ENCODE assay signal across 16 cellular contexts in genomic region chr11:87443707-87444106, GRCh38.
DNase-seq lines count a peak whose midpoint lies in the region; ATAC-seq, FAIRE-seq and TF ChIP-seq lines count a peak whose summit lies in the region.
"Had no signal": no experiment of that assay in that cellular context is flagged by ENCODE, and none has a peak within 500 bp of the region (broad histone marks: within the 10 kb centered on the region; RNA-seq: fewer than 3 reads in every experiment).

No MANE protein-coding gene starts in this region.

- H3K4me3 ChIP-seq in astrocyte (ENCODE audit: insufficient read depth, low read depth, low read length) (no peak overlapping the region), neural cell (ENCODE audit: low read length) (no peak overlapping the region), pancreas (no peak overlapping the region), suprapubic skin (no peak overlapping the region)
- H3K4me3 ChIP-seq: BLaER1 treated with 17β-estradiol and CSF1 and Interleukin-3, amounts not matched to agents 10 nM and 100 nM; GM23248; HAP-1 had no signal

- TF ChIP-seq CTCF in astrocyte (IDR thresholded peaks at IDR 0.05; ENCODE audit: insufficient read depth, low read depth, low read length) = no peak
- TF ChIP-seq CTCF in neural cell (IDR thresholded peaks at IDR 0.05; ENCODE audit: poor library complexity, severe bottlenecking) = no peak
- no peak for TF ChIP-seq CTCF in pancreas (IDR thresholded peaks at IDR 0.05)
- TF ChIP-seq CTCF in suprapubic skin (IDR thresholded peaks at IDR 0.05) = no peak

- H3K27me3 ChIP-seq in astrocyte (ENCODE audit: insufficient read depth, low read length) = no peaks in the 10 kb centered on the region
- H3K27me3 ChIP-seq in neural cell (ENCODE audit: insufficient read depth, low read depth, low read length) = no peaks in the 10 kb centered on the region
- H3K27me3 ChIP-seq in pancreas = no peaks in the 10 kb centered on the region
- H3K27me3 ChIP-seq in suprapubic skin = no peaks in the 10 kb centered on the region
- H3K27me3 ChIP-seq: BLaER1 treated with 17β-estradiol and CSF1 and Interleukin-3, amounts not matched to agents 10 nM and 100 nM had no signal

- H3K79me2 ChIP-seq in astrocyte (ENCODE audit: insufficient read depth, low read length) (no peaks in the 10 kb centered on the region), neural cell (replicated peaks; ENCODE audit: insufficient read depth, low read length) (no peaks in the 10 kb centered on the region)

- peaks cover 8% of the 10 kb centered on the region for H3K4me1 ChIP-seq in astrocyte (ENCODE audit: insufficient read depth, low read length)
- H3K4me1 ChIP-seq in pancreas = no peaks in the 10 kb centered on the region
- no peaks in the 10 kb centered on the region for H3K4me1 ChIP-seq in suprapubic skin
- H3K4me1 ChIP-seq: BLaER1 treated with 17β-estradiol and CSF1 and Interleukin-3, amounts not matched to agents 10 nM and 100 nM; HAP-1 had no signal

- H3K9me3 ChIP-seq in astrocyte (ENCODE audit: insufficient read depth, low read depth, low read length) (no peaks in the 10 kb centered on the region), neural cell (ENCODE audit: low read length) (no peaks in the 10 kb centered on the region), pancreas (no peaks in the 10 kb centered on the region), suprapubic skin (no peaks in the 10 kb centered on the region)
- H3K9me3 ChIP-seq: BLaER1 treated with 17β-estradiol and CSF1 and Interleukin-3, amounts not matched to agents 10 nM and 100 nM; HAP-1 had no signal

- H3K9ac ChIP-seq in astrocyte (ENCODE audit: low read length) (no peak overlapping the region), neural cell (ENCODE audit: low read length) (no peak overlapping the region)
- H3K9ac ChIP-seq: BLaER1 treated with 17β-estradiol and CSF1 and Interleukin-3, amounts not matched to agents 10 nM and 100 nM; GM23248 had no signal

- H4K20me1 ChIP-seq in astrocyte (ENCODE audit: insufficient read depth, low read length) (no peaks in the 10 kb centered on the region), neural cell (ENCODE audit: insufficient read depth) (no peaks in the 10 kb centered on the region)
- H4K20me1 ChIP-seq: BLaER1 treated with 17β-estradiol and CSF1 and Interleukin-3, amounts not matched to agents 10 nM and 100 nM had no signal

- no peak for ATAC-seq in pancreas
- ATAC-seq: CD8-positive, alpha-beta T cell had no signal

- H3K27me3 Mint-ChIP-seq in astrocyte (ENCODE audit: low read depth, unreplicated experiment) = peaks cover 3% of the 10 kb centered on the region
- H3K27me3 Mint-ChIP-seq: B cell had no signal

- peaks cover 2% of the 10 kb centered on the region for H3F3A ChIP-seq in neural cell (ENCODE audit: insufficient read depth, low read length, poor library complexity, severe bottlenecking)

- FAIRE-seq in astrocyte (lab: Jason Lieb, UNC) (no peak), pancreas (lab: Jason Lieb, UNC) (no peak)
- FAIRE-seq: G401.6, GM12891, GM19239 had no signal

- H3K27ac Mint-ChIP-seq in astrocyte (ENCODE audit: unreplicated experiment) = no peak overlapping the region
- H3K27ac Mint-ChIP-seq: B cell; CD8-positive, alpha-beta T cell had no signal

- H3K9me2 ChIP-seq in neural cell (ENCODE audit: insufficient read depth, low read length) = no peaks in the 10 kb centered on the region

- H3K4me2 ChIP-seq in astrocyte (ENCODE audit: low read length) (no peak overlapping the region), neural cell (ENCODE audit: low read length) (no peak overlapping the region)
- H3K4me2 ChIP-seq: BLaER1 treated with 17β-estradiol and CSF1 and Interleukin-3, amounts not matched to agents 10 nM and 100 nM had no signal

- no peak for TF ChIP-seq POLR2A in suprapubic skin (IDR thresholded peaks at IDR 0.05)

- H3K27ac ChIP-seq in astrocyte (ENCODE audit: low read depth, low read length) (no peak overlapping the region), neural cell (ENCODE audit: low read length) (peak overlapping the region; percentile 17), pancreas (no peak overlapping the region), suprapubic skin (no peak overlapping the region)
- H3K27ac ChIP-seq: BLaER1 treated with 17β-estradiol and CSF1 and Interleukin-3, amounts not matched to agents 10 nM and 100 nM; GM23248 had no signal

- no peaks in the 10 kb centered on the region for H3K9me3 Mint-ChIP-seq in astrocyte (ENCODE audit: unreplicated experiment)
- H3K9me3 Mint-ChIP-seq: CD8-positive, alpha-beta T cell had no signal

- peak; percentile 90 for DNase-seq in NCI-H226
- DNase-seq in astrocyte (ENCODE audit: low read depth) = peak; percentile 37
- DNase-seq in pancreas = no peak
- DNase-seq in NCI-H2081 treated with DMSO at 0.1 percent for 48 hours (lab: John Stamatoyannopoulos, UW) = no peak
- no peak for DNase-seq in suprapubic skin (ENCODE audit: low spot score in 2 of 2)
- DNase-seq: Calu3; CD8-positive, alpha-beta T cell; DND-41; GM23248 had no signal

- TF ChIP-seq RAD21 in neural cell (conservative IDR thresholded peaks at IDR 0.05) = no peak

- peaks cover 16% of the 10 kb centered on the region for H3K4me1 Mint-ChIP-seq in astrocyte (ENCODE audit: low read depth, unreplicated experiment)

- no peaks in the 10 kb centered on the region for H3K36me3 Mint-ChIP-seq in astrocyte (ENCODE audit: low read depth, unreplicated experiment)
- H3K36me3 Mint-ChIP-seq: CD8-positive, alpha-beta T cell had no signal

- H3K36me3 ChIP-seq in astrocyte (ENCODE audit: insufficient read depth, low read length) (no peaks in the 10 kb centered on the region), neural cell (ENCODE audit: insufficient read depth, low read length) (no peaks in the 10 kb centered on the region), pancreas (no peaks in the 10 kb centered on the region), suprapubic skin (no peaks in the 10 kb centered on the region)
- H3K36me3 ChIP-seq: BLaER1 treated with 17β-estradiol and CSF1 and Interleukin-3, amounts not matched to agents 10 nM and 100 nM; HAP-1 had no signal

- 68 to 73% methylated on average over 2 of the region's 2 CpGs for WGBS in pancreas, 2 donors
- 82% methylated on average over 2 of the region's 2 CpGs for WGBS in suprapubic skin

- H3K4me3 Mint-ChIP-seq in astrocyte (ENCODE audit: unreplicated experiment) = no peak overlapping the region
- H3K4me3 Mint-ChIP-seq: B cell; CD8-positive, alpha-beta T cell had no signal

- intact Hi-C loops in pancreas (cut with DNase I) = no loop called here

- peak; percentile 56 for TF ChIP-seq EP300 in neural cell (conservative IDR thresholded peaks at IDR 0.05; ENCODE audit: poor library complexity, severe bottlenecking)
- no peak for TF ChIP-seq EP300 in suprapubic skin (IDR thresholded peaks at IDR 0.05)

- H2AFZ ChIP-seq in astrocyte (ENCODE audit: low read depth, low read length) (no peak overlapping the region), neural cell (ENCODE audit: low read depth, low read length) (no peak overlapping the region)
- H2AFZ ChIP-seq: GM23248 had no signal

TF ChIP-seq in neural cell, 6 proteins besides CTCF, POLR2A, EP300 and RAD21:
- TF ChIP-seq POLR2AphosphoS5 (IDR thresholded peaks at IDR 0.05) = no peak

Comparison
In these comparisons a context has a peak if more than half of its experiments do, and no peak if none do; other contexts are left out.
1. DNase-seq: peak in NCI-H226 (single experiment) and astrocyte (single experiment); none in pancreas (0 of 6), NCI-H2081 treated with DMSO at 0.1 percent for 48 hours (single experiment) and suprapubic skin (0 of 2).